21 cellular contexts compared by ENCODE assay signal in genomic region chr3:30826381-30827061, GRCh38.
DNase-seq lines count a peak whose midpoint lies in the region; ATAC-seq, FAIRE-seq and TF ChIP-seq lines count a peak whose summit lies in the region.
"Had no signal": no experiment of that assay in that cellular context is flagged by ENCODE, and none has a peak within 500 bp of the region (broad histone marks: within the 10 kb centered on the region; RNA-seq: fewer than 3 reads in every experiment).

No MANE protein-coding gene starts in this region.

- no TSS peak for BruUV-seq in MCF 10A (replicated peaks; lab: Mats Ljungman, UMichigan)
- BruUV-seq in mammary epithelial cell (replicated peaks; lab: Mats Ljungman, UMichigan), result no TSS peak

- in situ Hi-C loops in mammary epithelial cell (cut with MboI; ENCODE audit: low sequenced_read_pairs in 2 of 2), result no loop called here

- peak; percentile 90 to 98 (median 94) for ATAC-seq in heart left ventricle
- no peak for ATAC-seq in GM21786 (IDR thresholded peaks at IDR 0.05; ENCODE audit: unreplicated experiment)
- ATAC-seq: A549, esophagus mucosa had no signal

- H3K9me3 Mint-ChIP-seq in MCF 10A (ENCODE audit: unreplicated experiment), result no peaks in the 10 kb centered on the region
- H3K9me3 Mint-ChIP-seq: activated T-cell treated with anti-CD3 and anti-CD28 coated beads, Interleukin-2, amount 50 U/mL, for 24 hours; stimulated activated naive B cell treated with anti-CD40 and anti-IgM and Interleukin-4, amounts not matched to agents 10 μg/mL and 1 μg/mL and 100 μg/mL, for 72 hours had no signal

- no peak for FAIRE-seq in urothelium cell line (lab: Jason Lieb, UNC)
- FAIRE-seq: A549 had no signal

- DNase-seq in MCF 10A (ENCODE audit: unreplicated experiment) (peak; percentile 5), mammary epithelial cell (no peak), ascending aorta (ENCODE audit: low spot score in 2 of 2) (no peak), heart left ventricle (no peak), urothelium cell line (ENCODE audit: low spot score) (peak; percentile 15), COR-L47 (lab: John Stamatoyannopoulos, UW) (no peak), NCI-H2029 (lab: John Stamatoyannopoulos, UW) (no peak)
- DNase-seq: activated naive CD8-positive, alpha-beta T cell treated with anti-CD3 and anti-CD28 coated beads, Interleukin-2, amount 10 ng/mL, durations not matched to agents 7 days and 5 days; activated T-cell treated with anti-CD3 and anti-CD28 coated beads, Interleukin-2, amount 50 U/mL, for 24 hours; colonic mucosa; KG1; mesenchymal stem cell; NCI-H1930; SHP77 treated with DMSO at 0.1 percent for 48 hours; stimulated activated naive B cell treated with anti-CD40 and anti-IgM and Interleukin-4, amounts not matched to agents 10 μg/mL and 1 μg/mL and 100 μg/mL, for 72 hours; T1000; uterus had no signal

- H3K27me3 ChIP-seq in mammary epithelial cell (ENCODE audit: insufficient read depth, low read length) (peaks cover 19% of the 10 kb centered on the region), ascending aorta (no peaks in the 10 kb centered on the region), heart left ventricle (no peaks in the 10 kb centered on the region)
- H3K27me3 ChIP-seq: colonic mucosa, uterus had no signal

- H3K27ac ChIP-seq in mammary epithelial cell (ENCODE audit: insufficient read depth, low read depth, low read length) (no peak overlapping the region), ascending aorta (peak overlapping the region; percentile 62 to 82), heart left ventricle (peak overlapping the region in 10 of 12 donors; percentile 36 to 93 (median 68))
- H3K27ac ChIP-seq: A549, colonic mucosa, skin epidermis, uterus had no signal

- no peaks in the 10 kb centered on the region for H3K79me2 ChIP-seq in mammary epithelial cell (ENCODE audit: insufficient read depth, low read length)

- H3K36me3 Mint-ChIP-seq in MCF 10A (ENCODE audit: insufficient read depth, unreplicated experiment), result no peaks in the 10 kb centered on the region
- H3K36me3 Mint-ChIP-seq: activated naive CD8-positive, alpha-beta T cell treated with anti-CD3 and anti-CD28 coated beads, Interleukin-2, amount 10 ng/mL, durations not matched to agents 7 days and 5 days; stimulated activated naive B cell treated with anti-CD40 and anti-IgM and Interleukin-4, amounts not matched to agents 10 μg/mL and 1 μg/mL and 100 μg/mL, for 72 hours had no signal

- no peak overlapping the region for H3K9ac ChIP-seq in mammary epithelial cell (ENCODE audit: insufficient read depth, low read length)

- TF ChIP-seq POLR2A in heart left ventricle (IDR thresholded peaks at IDR 0.05), result no peak

- H4K20me1 ChIP-seq in mammary epithelial cell (ENCODE audit: insufficient read depth, low read length), result no peaks in the 10 kb centered on the region

- no peak overlapping the region for H3K4me2 ChIP-seq in mammary epithelial cell (ENCODE audit: insufficient read depth, low read depth, low read length)
- H3K4me2 ChIP-seq: A549 had no signal

- POLR2A ChIA-PET in MCF 10A (lab: Yijun Ruan, JAX), result interaction anchor here (1.2 kb wide), 1 partner anchor 10 kb away, joined by 3 read pairs; no protein-coding TSS in a partner anchor

- intact Hi-C loops in MCF 10A (cut with micrococcal nuclease), result no loop called here
- intact Hi-C loops in mammary epithelial cell (cut with micrococcal nuclease), result no loop called here
- intact Hi-C loops in ascending aorta (cut with DNase I), result loop anchor here (2.0 kb wide), 1 partner anchor 16 kb away; no protein-coding TSS in a partner anchor
- intact Hi-C loops in heart left ventricle (cut with DNase I), result no loop called here

- no peak overlapping the region for H3K4me3 ChIP-seq in mammary epithelial cell (replicated peaks in 1 of 3; ENCODE audit: insufficient read depth in 1 of 3, low read depth in 2 of 3, low read length in 3 of 3)
- H3K4me3 ChIP-seq in ascending aorta, result no peak overlapping the region
- no peak overlapping the region for H3K4me3 ChIP-seq in heart left ventricle
- H3K4me3 ChIP-seq: A549, colonic mucosa, skin epidermis, uterus had no signal

- no peaks in the 10 kb centered on the region for H3K4me1 ChIP-seq in mammary epithelial cell (ENCODE audit: insufficient read depth, low read length)
- H3K4me1 ChIP-seq in ascending aorta, result peaks cover 4 to 13% of the 10 kb centered on the region in 2 donors
- H3K4me1 ChIP-seq in heart left ventricle, result peaks cover 0 to 25% (median 4%) of the 10 kb centered on the region in 12 donors
- H3K4me1 ChIP-seq: A549, colonic mucosa, uterus had no signal

- no peak overlapping the region for H3K27ac Mint-ChIP-seq in MCF 10A (ENCODE audit: low read depth, unreplicated experiment)
- H3K27ac Mint-ChIP-seq: activated naive CD8-positive, alpha-beta T cell treated with anti-CD3 and anti-CD28 coated beads, Interleukin-2, amount 10 ng/mL, durations not matched to agents 7 days and 5 days; activated T-cell treated with anti-CD3 and anti-CD28 coated beads, Interleukin-2, amount 50 U/mL, for 24 hours; stimulated activated naive B cell treated with anti-CD40 and anti-IgM and Interleukin-4, amounts not matched to agents 10 μg/mL and 1 μg/mL and 100 μg/mL, for 72 hours had no signal

- H2AFZ ChIP-seq in mammary epithelial cell (ENCODE audit: low read depth, low read length), result no peak overlapping the region

- H3K9me3 ChIP-seq in mammary epithelial cell (replicated peaks; ENCODE audit: insufficient read depth, low read length), result no peaks in the 10 kb centered on the region
- H3K9me3 ChIP-seq in ascending aorta, result no peaks in the 10 kb centered on the region
- no peaks in the 10 kb centered on the region for H3K9me3 ChIP-seq in heart left ventricle
- H3K9me3 ChIP-seq: A549, colonic mucosa, uterus had no signal

- no peak overlapping the region for H3K4me3 Mint-ChIP-seq in MCF 10A (ENCODE audit: unreplicated experiment)
- H3K4me3 Mint-ChIP-seq: activated naive CD8-positive, alpha-beta T cell treated with anti-CD3 and anti-CD28 coated beads, Interleukin-2, amount 10 ng/mL, durations not matched to agents 7 days and 5 days; activated T-cell treated with anti-CD3 and anti-CD28 coated beads, Interleukin-2, amount 50 U/mL, for 24 hours; stimulated activated naive B cell treated with anti-CD40 and anti-IgM and Interleukin-4, amounts not matched to agents 10 μg/mL and 1 μg/mL and 100 μg/mL, for 72 hours had no signal

- H3K27me3 Mint-ChIP-seq in MCF 10A (ENCODE audit: insufficient read depth, unreplicated experiment), result no peaks in the 10 kb centered on the region
- H3K27me3 Mint-ChIP-seq: stimulated activated naive B cell treated with anti-CD40 and anti-IgM and Interleukin-4, amounts not matched to agents 10 μg/mL and 1 μg/mL and 100 μg/mL, for 72 hours had no signal

- WGBS in mammary epithelial cell (ENCODE audit: low coverage, missing lambda C conversion rate), result 46% methylated on average over 2 of the region's 2 CpGs
- 15 to 21% (median 18%) methylated on average over 2 of the region's 2 CpGs for WGBS in heart left ventricle, 4 donors

- H3K36me3 ChIP-seq in mammary epithelial cell (ENCODE audit: insufficient read depth, low read length) (no peaks in the 10 kb centered on the region), ascending aorta (no peaks in the 10 kb centered on the region), heart left ventricle (no peaks in the 10 kb centered on the region)
- H3K36me3 ChIP-seq: colonic mucosa, uterus had no signal

- no peaks in the 10 kb centered on the region for H3K4me1 Mint-ChIP-seq in MCF 10A (ENCODE audit: insufficient read depth, unreplicated experiment)
- H3K4me1 Mint-ChIP-seq: activated naive CD8-positive, alpha-beta T cell treated with anti-CD3 and anti-CD28 coated beads, Interleukin-2, amount 10 ng/mL, durations not matched to agents 7 days and 5 days had no signal

- CTCF ChIA-PET in MCF 10A (lab: Yijun Ruan, JAX), result no interaction called here
- CTCF ChIA-PET in mammary epithelial cell (lab: Charles Lee; ENCODE audit: low non-redundant PET), result no interaction called here

- dilution Hi-C loops in mammary epithelial cell (cut with HindIII; ENCODE audit: low sequenced_read_pairs), result no loop called here

- TF ChIP-seq CTCF in MCF 10A (IDR thresholded peaks at IDR 0.05; ENCODE audit: unreplicated experiment), result no peak
- TF ChIP-seq CTCF in mammary epithelial cell (conservative IDR thresholded peaks at IDR 0.05 in 1 of 2, IDR thresholded peaks at IDR 0.05 in 1 of 2; ENCODE audit: extremely low read depth in 1 of 2, insufficient read depth in 1 of 2, low read depth in 1 of 2, low read length in 2 of 2), result no peak
- TF ChIP-seq CTCF in ascending aorta (IDR thresholded peaks at IDR 0.05), result no peak
- TF ChIP-seq CTCF in heart left ventricle (IDR thresholded peaks at IDR 0.05), result no peak

Comparison
In these comparisons a context has a peak if more than half of its experiments do, and no peak if none do; other contexts are left out.
1. DNase-seq: peak in MCF 10A (single experiment) and urothelium cell line (single experiment); none in mammary epithelial cell (single experiment), ascending aorta (0 of 2), heart left ventricle (0 of 5), COR-L47 (single experiment) and NCI-H2029 (single experiment).